In the genomic region with DNA sequence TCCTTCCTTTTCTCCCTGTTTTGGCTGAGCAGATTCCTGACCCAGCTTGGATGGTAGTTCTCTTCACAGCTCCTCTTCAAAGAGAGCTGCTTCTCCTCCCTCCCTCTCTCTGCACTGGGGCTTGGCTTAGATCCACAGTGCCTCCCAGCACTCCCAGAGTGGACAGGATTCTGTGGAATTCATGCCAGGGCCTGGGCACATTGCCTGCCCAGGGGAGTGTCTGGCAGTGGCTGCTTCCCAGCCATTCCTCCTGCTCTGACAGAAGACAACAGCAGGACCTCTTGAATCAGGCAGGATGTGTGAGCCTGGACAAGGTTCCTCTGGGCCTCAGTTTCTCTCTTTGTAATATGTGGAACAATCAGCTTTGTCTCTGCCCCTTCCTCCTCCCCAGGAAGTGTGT, we compare ENCODE assay signal across 12 cellular contexts. TPM values are rescaled to one million over a fixed set of nuclear protein-coding genes. Genes with fewer than 3 reads are reported as not detected.
A peak's percentile ranks its signal among the peaks of the same experiment; 100 is the strongest.
DNase-seq lines count a peak whose midpoint lies in the region; ATAC-seq, FAIRE-seq and TF ChIP-seq lines count a peak whose summit lies in the region.
"Had no signal": no experiment of that assay in that cellular context is flagged by ENCODE, and none has a peak within 500 bp of the region (broad histone marks: within the 10 kb centered on the region; RNA-seq: fewer than 3 reads in every experiment).

No MANE protein-coding gene starts in this region.

- H3K4me1 Mint-ChIP-seq in CD8-positive, alpha-beta T cell (ENCODE audit: low read depth): peaks cover 38% of the 10 kb centered on the region
- H3K4me1 Mint-ChIP-seq in activated CD4-positive, alpha-beta memory T cell treated with anti-CD3 and anti-CD28 coated beads for 36 hours (ENCODE audit: low read depth): peaks cover 25% of the 10 kb centered on the region

- no peak for TF ChIP-seq CTCF in pancreas (IDR thresholded peaks at IDR 0.05)
- no peak for TF ChIP-seq CTCF in CD8-positive, alpha-beta T cell (IDR thresholded peaks at IDR 0.05)
- no peak for TF ChIP-seq CTCF in GM10248 (IDR thresholded peaks at IDR 0.05; ENCODE audit: control extremely low read depth, extremely low read depth, low read depth, missing control alignments)

- H3K36me3 ChIP-seq in pancreas: no peaks in the 10 kb centered on the region
- no peaks in the 10 kb centered on the region for H3K36me3 ChIP-seq in CD8-positive, alpha-beta T cell (ENCODE audit: insufficient read depth, low read length)

- no peak for FAIRE-seq in pancreas (lab: Jason Lieb, UNC)

- peak; percentile 77 for ATAC-seq in SK-N-SH treated with all-trans-retinoic acid at 6 μM for 48 hours
- peak; percentile 50 to 73 (median 63) for ATAC-seq in pancreas
- no peak for ATAC-seq in CD8-positive, alpha-beta T cell
- ATAC-seq in activated naive CD4-positive, alpha-beta T cell treated with anti-CD3 and anti-CD28 coated beads, Interleukin-2, amount 50 U/mL, for 72 hours: no peak

- no peaks in the 10 kb centered on the region for H3K36me3 Mint-ChIP-seq in CD8-positive, alpha-beta T cell
- H3K36me3 Mint-ChIP-seq in activated naive CD4-positive, alpha-beta T cell treated with anti-CD3 and anti-CD28 coated beads, Interleukin-2, amount 50 U/mL, for 72 hours: no peaks in the 10 kb centered on the region
- no peaks in the 10 kb centered on the region for H3K36me3 Mint-ChIP-seq in activated CD4-positive, alpha-beta memory T cell treated with anti-CD3 and anti-CD28 coated beads for 36 hours
- H3K36me3 Mint-ChIP-seq: type B pancreatic cell had no signal

- H3K4me3 Mint-ChIP-seq in CD8-positive, alpha-beta T cell: no peak overlapping the region
- H3K4me3 Mint-ChIP-seq in activated CD4-positive, alpha-beta memory T cell treated with anti-CD3 and anti-CD28 coated beads for 36 hours: no peak overlapping the region
- H3K4me3 Mint-ChIP-seq: type B pancreatic cell had no signal

- no peak overlapping the region for H3K27ac ChIP-seq in pancreas
- no peak overlapping the region for H3K27ac ChIP-seq in CD8-positive, alpha-beta T cell (ENCODE audit: low read depth, low read length)

- intact Hi-C loops in pancreas (cut with DNase I): loop anchor here in 2 of 3 donors (5.0 kb wide), 1 partner anchor 33 kb away; no protein-coding TSS in a partner anchor
- intact Hi-C loops in CD8-positive, alpha-beta T cell (cut with DNase I, micrococcal nuclease): loop anchor here (10.0 kb wide), 3 partner anchors 215 to 655 kb away; a partner anchor contains a TSS
- intact Hi-C loops in activated CD4-positive, alpha-beta memory T cell treated with anti-CD3 and anti-CD28 coated beads for 36 hours (cut with micrococcal nuclease): loop anchor here (10.0 kb wide), 1 partner anchor 55 kb away; no protein-coding TSS in a partner anchor

- DNase-seq in DMS 273 treated with DMSO at 0.1 percent for 48 hours (lab: John Stamatoyannopoulos, UW) (peak; percentile 27), foreskin melanocyte (peak; percentile 37), pancreas (peak in 5 of 6 donors; percentile 64 to 82 (median 72)), GM10248 (ENCODE audit: extremely low spot score) (no peak)
- DNase-seq in CD8-positive, alpha-beta T cell: no peak
- DNase-seq in activated naive CD4-positive, alpha-beta T cell treated with anti-CD3 and anti-CD28 coated beads, Interleukin-2, amount 50 U/mL, for 72 hours (ENCODE audit: low spot score in 2 of 2): no peak
- DNase-seq in activated CD4-positive, alpha-beta memory T cell treated with anti-CD3 and anti-CD28 coated beads for 36 hours: no peak
- DNase-seq: activated CD4-positive, CD25-positive, alpha-beta regulatory T cell; effector CD4-positive, alpha-beta T cell had no signal

- no peaks in the 10 kb centered on the region for H3K9me3 Mint-ChIP-seq in CD8-positive, alpha-beta T cell
- H3K9me3 Mint-ChIP-seq in activated naive CD4-positive, alpha-beta T cell treated with anti-CD3 and anti-CD28 coated beads, Interleukin-2, amount 50 U/mL, for 72 hours: no peaks in the 10 kb centered on the region
- no peaks in the 10 kb centered on the region for H3K9me3 Mint-ChIP-seq in activated CD4-positive, alpha-beta memory T cell treated with anti-CD3 and anti-CD28 coated beads for 36 hours
- H3K9me3 Mint-ChIP-seq: type B pancreatic cell had no signal

- no peaks in the 10 kb centered on the region for H3K9me3 ChIP-seq in pancreas
- no peaks in the 10 kb centered on the region for H3K9me3 ChIP-seq in CD8-positive, alpha-beta T cell (ENCODE audit: low read length)

- peaks cover 0 to 2% (median 0%) of the 10 kb centered on the region in 4 donors for H3K27me3 ChIP-seq in pancreas
- H3K27me3 ChIP-seq in CD8-positive, alpha-beta T cell (ENCODE audit: insufficient read depth, low read length): peaks cover 4% of the 10 kb centered on the region

- no peak overlapping the region for H3K4me3 ChIP-seq in pancreas
- no peak overlapping the region for H3K4me3 ChIP-seq in CD8-positive, alpha-beta T cell (ENCODE audit: low read depth, low read length)

- no peak overlapping the region for H3K27ac Mint-ChIP-seq in CD8-positive, alpha-beta T cell
- H3K27ac Mint-ChIP-seq in activated naive CD4-positive, alpha-beta T cell treated with anti-CD3 and anti-CD28 coated beads, Interleukin-2, amount 50 U/mL, for 72 hours: no peak overlapping the region
- no peak overlapping the region for H3K27ac Mint-ChIP-seq in activated CD4-positive, alpha-beta memory T cell treated with anti-CD3 and anti-CD28 coated beads for 36 hours
- H3K27ac Mint-ChIP-seq: type B pancreatic cell had no signal

- H3K27me3 Mint-ChIP-seq in CD8-positive, alpha-beta T cell (ENCODE audit: low read depth): peaks cover 13% of the 10 kb centered on the region
- H3K27me3 Mint-ChIP-seq in activated CD4-positive, alpha-beta memory T cell treated with anti-CD3 and anti-CD28 coated beads for 36 hours: peaks cover 24% of the 10 kb centered on the region

- CTCF ChIA-PET in CD8-positive, alpha-beta T cell (lab: Charles Lee): interaction anchor here (1.5 to 8.0 kb wide), 3 partner anchors 9 to 36 kb away, joined by 3 to 67 read pairs (median 14); a partner anchor contains a TSS
- CTCF ChIA-PET in activated CD4-positive, alpha-beta memory T cell treated with anti-CD3 and anti-CD28 coated beads for 36 hours (lab: Charles Lee): interaction anchor here (1.1 to 7.2 kb wide), 3 partner anchors 9 to 35 kb away, joined by 3 to 60 read pairs (median 3); no protein-coding TSS in a partner anchor
- CTCF ChIA-PET in GM10248 (lab: Yijun Ruan, JAX): interaction anchor here (0.7 to 1.8 kb wide), 3 partner anchors 9 to 36 kb away, joined by 3 to 7 read pairs (median 5); a partner anchor contains a TSS

- POLR2A ChIA-PET in CD8-positive, alpha-beta T cell (lab: Charles Lee): interaction anchor here (1.0 kb wide), 1 partner anchor 9 kb away, joined by 3 read pairs; a partner anchor contains a TSS
- POLR2A ChIA-PET in activated CD4-positive, alpha-beta memory T cell treated with anti-CD3 and anti-CD28 coated beads for 36 hours (lab: Charles Lee): no interaction called here
- POLR2A ChIA-PET in GM10248 (lab: Yijun Ruan, JAX): no interaction called here

- peaks cover 0 to 4% (median 0%) of the 10 kb centered on the region in 3 donors for H3K4me1 ChIP-seq in pancreas
- H3K4me1 ChIP-seq in CD8-positive, alpha-beta T cell (ENCODE audit: insufficient read depth, low read length): peaks cover 27% of the 10 kb centered on the region

RNA-seq across cellular contexts. Expression of a gene that starts 4.5 kb away (rescaled TPM):
- 1 to 10 TPM in 2 of 6 donors, under 1 TPM in 4; 0.20 to 2.5 (median 0.78) TPM for total RNA-seq in pancreas
- polyA plus RNA-seq in pancreas: 1 to 10 TPM; 3.0 to 3.8 TPM
- total RNA-seq in CD8-positive, alpha-beta T cell: 1 to 10 TPM; 5.4 to 6.5 TPM
- under 1 TPM in 1 of 2 donors, not detected in 1; 0.74 TPM for total RNA-seq in activated naive CD4-positive, alpha-beta T cell treated with anti-CD3 and anti-CD28 coated beads, Interleukin-2, amount 50 U/mL, for 72 hours
- total RNA-seq in activated CD4-positive, alpha-beta memory T cell treated with anti-CD3 and anti-CD28 coated beads for 36 hours: not detected

RNA-seq across cellular contexts. Expression of a gene that starts 9.3 kb away (rescaled TPM):
- total RNA-seq in pancreas: 10 to 100 TPM; 62.9 to 85.2 (median 69.0) TPM
- 10 to 100 TPM; 73.5 to 88.1 TPM for polyA plus RNA-seq in pancreas
- total RNA-seq in CD8-positive, alpha-beta T cell: 100 to 1,000 TPM; 118 to 121 TPM
- total RNA-seq in activated naive CD4-positive, alpha-beta T cell treated with anti-CD3 and anti-CD28 coated beads, Interleukin-2, amount 50 U/mL, for 72 hours: 100 to 1,000 TPM; 283 to 312 TPM
- total RNA-seq in activated CD4-positive, alpha-beta memory T cell treated with anti-CD3 and anti-CD28 coated beads for 36 hours: 100 to 1,000 TPM; 269 to 271 TPM

RNA-seq across cellular contexts. Expression of a gene that starts 39.3 kb away (rescaled TPM):
- total RNA-seq in pancreas: under 1 TPM in 2 of 6 donors, not detected in 4; 0.17 to 0.28 TPM
- polyA plus RNA-seq in pancreas: under 1 TPM in 1 of 2 donors, not detected in 1; 0.12 TPM
- total RNA-seq in CD8-positive, alpha-beta T cell: not detected
- not detected for total RNA-seq in activated naive CD4-positive, alpha-beta T cell treated with anti-CD3 and anti-CD28 coated beads, Interleukin-2, amount 50 U/mL, for 72 hours
- not detected for total RNA-seq in activated CD4-positive, alpha-beta memory T cell treated with anti-CD3 and anti-CD28 coated beads for 36 hours
- total RNA-seq: pulmonary artery endothelial cell had no signal

RNA-seq across cellular contexts. Expression of a gene that starts 46.9 kb away (rescaled TPM):
- under 1 TPM; 0.03 to 0.15 (median 0.07) TPM for total RNA-seq in pancreas
- under 1 TPM in 1 of 2 donors, not detected in 1; 0.33 TPM for polyA plus RNA-seq in pancreas
- under 1 TPM; 0.17 to 0.27 TPM for total RNA-seq in CD8-positive, alpha-beta T cell
- under 1 TPM in 1 of 2 donors, not detected in 1; 0.16 TPM for total RNA-seq in activated naive CD4-positive, alpha-beta T cell treated with anti-CD3 and anti-CD28 coated beads, Interleukin-2, amount 50 U/mL, for 72 hours
- total RNA-seq in activated CD4-positive, alpha-beta memory T cell treated with anti-CD3 and anti-CD28 coated beads for 36 hours: not detected
- total RNA-seq: pulmonary artery endothelial cell had no signal

Comparison
In these comparisons a context has a peak if more than half of its experiments do, and no peak if none do; other contexts are left out.
1. DNase-seq: peak in DMS 273 treated with DMSO at 0.1 percent for 48 hours (single experiment), foreskin melanocyte (single experiment) and pancreas (5 of 6); none in CD8-positive, alpha-beta T cell (0 of 7), activated naive CD4-positive, alpha-beta T cell treated with anti-CD3 and anti-CD28 coated beads, Interleukin-2, amount 50 U/mL, for 72 hours (0 of 2), activated CD4-positive, alpha-beta memory T cell treated with anti-CD3 and anti-CD28 coated beads for 36 hours (single experiment) and GM10248 (single experiment).
2. ATAC-seq: peak in SK-N-SH treated with all-trans-retinoic acid at 6 μM for 48 hours (single experiment) and pancreas (4 of 4); none in CD8-positive, alpha-beta T cell (single experiment) and activated naive CD4-positive, alpha-beta T cell treated with anti-CD3 and anti-CD28 coated beads, Interleukin-2, amount 50 U/mL, for 72 hours (0 of 2).